In genomic region chr15:101641134-101641764, GRCh38 we compare ENCODE assay signal across 8 cellular contexts. TPM values are rescaled to one million over a fixed set of nuclear protein-coding genes. Genes with fewer than 3 reads are reported as not detected.
DNase-seq lines count a peak whose midpoint lies in the region; FAIRE-seq and TF ChIP-seq lines count a peak whose summit lies in the region.

No MANE protein-coding gene starts in this region.

- H2BK5ac ChIP-seq in neuronal stem cell (ENCODE audit: low read length): no peak overlapping the region

- TF ChIP-seq POLR2A in GM12891 (IDR thresholded peaks at IDR 0.05; ENCODE audit: low read depth, low read length): no peak

- no peak overlapping the region for H3K9ac ChIP-seq in neuronal stem cell (ENCODE audit: low read depth, low read length, poor library complexity)

- H4K8ac ChIP-seq in neuronal stem cell (ENCODE audit: low read depth, low read length): no peak overlapping the region

- intact Hi-C loops in activated T-helper 2 cell treated with anti-CD3 and anti-CD28 coated beads, Interferon-gamma antibody, Interleukin-2, Interleukin-4, amounts not matched to agents 10 μg/mL and 5 μg/mL and 100 μg/mL, durations not matched to agents 14 hours and 24 hours and 36 hours (cut with micrococcal nuclease): loop anchor here (1.0 kb wide), 1 partner anchor 10 kb away; no protein-coding TSS in a partner anchor

- no peak overlapping the region for H3K18ac ChIP-seq in neuronal stem cell (ENCODE audit: low read length)

- no peak overlapping the region for H2BK15ac ChIP-seq in neuronal stem cell (ENCODE audit: low read length)

- H3K79me1 ChIP-seq in neuronal stem cell (ENCODE audit: low read depth, low read length): no peaks in the 10 kb centered on the region

- H3K4me3 ChIP-seq in fibroblast of the aortic adventitia (ENCODE audit: low read depth, low read length) (no peak overlapping the region), neuronal stem cell (ENCODE audit: low read length in 2 of 2) (no peak overlapping the region)

- H2AK5ac ChIP-seq in neuronal stem cell (ENCODE audit: low read depth, low read length): no peak overlapping the region

- H3K27ac Mint-ChIP-seq in activated T-helper 2 cell treated with anti-CD3 and anti-CD28 coated beads, Interferon-gamma antibody, Interleukin-2, Interleukin-4, amounts not matched to agents 10 μg/mL and 5 μg/mL and 100 μg/mL, durations not matched to agents 14 hours and 24 hours and 36 hours: peak overlapping the region; percentile 63

- H3K9me3 Mint-ChIP-seq in activated T-helper 2 cell treated with anti-CD3 and anti-CD28 coated beads, Interferon-gamma antibody, Interleukin-2, Interleukin-4, amounts not matched to agents 10 μg/mL and 5 μg/mL and 100 μg/mL, durations not matched to agents 14 hours and 24 hours and 36 hours: no peaks in the 10 kb centered on the region

- H3K27me3 ChIP-seq in neuronal stem cell (ENCODE audit: control insufficient read depth in 3 of 3, insufficient read depth in 3 of 3, low read depth in 1 of 3, low read length in 3 of 3): no peaks in the 10 kb centered on the region

- peaks cover 0 to 5% of the 10 kb centered on the region in 2 donors for H3K4me1 ChIP-seq in neuronal stem cell (ENCODE audit: control insufficient read depth in 2 of 2, insufficient read depth in 1 of 2, low read depth in 1 of 2, low read length in 2 of 2)

- no peak overlapping the region for H3K23ac ChIP-seq in neuronal stem cell (ENCODE audit: low read depth, low read length, poor library complexity)

- H3K36me3 Mint-ChIP-seq in activated T-helper 2 cell treated with anti-CD3 and anti-CD28 coated beads, Interferon-gamma antibody, Interleukin-2, Interleukin-4, amounts not matched to agents 10 μg/mL and 5 μg/mL and 100 μg/mL, durations not matched to agents 14 hours and 24 hours and 36 hours (ENCODE audit: low read depth): peaks cover 57% of the 10 kb centered on the region

- FAIRE-seq in GM12891 (lab: Jason Lieb, UNC): peak; percentile 85

- H3K27me3 Mint-ChIP-seq in activated T-helper 2 cell treated with anti-CD3 and anti-CD28 coated beads, Interferon-gamma antibody, Interleukin-2, Interleukin-4, amounts not matched to agents 10 μg/mL and 5 μg/mL and 100 μg/mL, durations not matched to agents 14 hours and 24 hours and 36 hours (ENCODE audit: low read depth): no peaks in the 10 kb centered on the region

- no peak overlapping the region for H4K91ac ChIP-seq in neuronal stem cell (ENCODE audit: low read depth, low read length, poor library complexity)

- H2BK120ac ChIP-seq in neuronal stem cell (ENCODE audit: low read depth, low read length): no peak overlapping the region

- peaks cover 0 to 1% of the 10 kb centered on the region in 2 donors for H3K9me3 ChIP-seq in neuronal stem cell (replicated peaks in 1 of 2; ENCODE audit: control insufficient read depth in 2 of 2, insufficient read depth in 1 of 2, low read depth in 1 of 2, low read length in 2 of 2)

- no peak overlapping the region for H3K4ac ChIP-seq in neuronal stem cell (ENCODE audit: low read length)

- no peak overlapping the region for H3K4me2 ChIP-seq in neuronal stem cell (ENCODE audit: insufficient read depth, low read length, poor library complexity, severe bottlenecking)

- no peak overlapping the region for H2BK12ac ChIP-seq in neuronal stem cell (ENCODE audit: low read length)

- DNase-seq in GM12891 (ENCODE audit: insufficient read length, low spot score): peak; percentile 37
- peak; percentile 25 for DNase-seq in HPDE6-E6E7 (ENCODE audit: extremely low spot score)
- DNase-seq in RPMI7951 (ENCODE audit: low read depth): peak; percentile 55
- DNase-seq in activated T-helper 2 cell treated with anti-CD3 and anti-CD28 coated beads, Interferon-gamma antibody, Interleukin-2, Interleukin-4, amounts not matched to agents 10 μg/mL and 5 μg/mL and 100 μg/mL, durations not matched to agents 14 hours and 24 hours and 36 hours (ENCODE audit: low spot score): peak; percentile 65
- peak; percentile 82 for DNase-seq in fibroblast of the aortic adventitia (ENCODE audit: low read depth)
- peak; percentile 77 for DNase-seq in neuronal stem cell (ENCODE audit: low spot score)
- DNase-seq in superior temporal gyrus (ENCODE audit: extremely low spot score): peak; percentile 97

- peaks cover 16% of the 10 kb centered on the region for H3K4me1 Mint-ChIP-seq in activated T-helper 2 cell treated with anti-CD3 and anti-CD28 coated beads, Interferon-gamma antibody, Interleukin-2, Interleukin-4, amounts not matched to agents 10 μg/mL and 5 μg/mL and 100 μg/mL, durations not matched to agents 14 hours and 24 hours and 36 hours (ENCODE audit: low read depth)

- no peak overlapping the region for H3K27ac ChIP-seq in 22Rv1
- no peak overlapping the region for H3K27ac ChIP-seq in neuronal stem cell (replicated peaks; ENCODE audit: low read length)

- peaks cover 19 to 73% of the 10 kb centered on the region in 2 donors for H3K36me3 ChIP-seq in neuronal stem cell (replicated peaks in 1 of 2; ENCODE audit: control insufficient read depth in 2 of 2, insufficient read depth in 2 of 2, low read length in 2 of 2)

- no CpG with 5 or more reads among the region's 7 CpGs for WGBS in neuronal stem cell (ENCODE audit: extremely low coverage in 2 of 2, insufficient read length in 2 of 2, insufficient replicate concordance in 1 of 2), 2 donors

- no peak overlapping the region for H3K14ac ChIP-seq in neuronal stem cell (ENCODE audit: low read length)

- TF ChIP-seq CTCF in 22Rv1 (IDR thresholded peaks at IDR 0.05) (peak; percentile 94), fibroblast of the aortic adventitia (IDR thresholded peaks at IDR 0.05; ENCODE audit: insufficient read depth, low read length) (peak; percentile 92)

- no peak overlapping the region for H2AFZ ChIP-seq in neuronal stem cell (ENCODE audit: low read length)

- no peak overlapping the region for H3K4me3 Mint-ChIP-seq in activated T-helper 2 cell treated with anti-CD3 and anti-CD28 coated beads, Interferon-gamma antibody, Interleukin-2, Interleukin-4, amounts not matched to agents 10 μg/mL and 5 μg/mL and 100 μg/mL, durations not matched to agents 14 hours and 24 hours and 36 hours (ENCODE audit: low read depth)

TF ChIP-seq in GM12891, 5 proteins besides CTCF, POLR2A, EP300 and RAD21:
- no peak for TF ChIP-seq PAX5 (IDR thresholded peaks at IDR 0.05; ENCODE audit: insufficient read depth, low read length, severe bottlenecking)
- no peak for TF ChIP-seq POLR2AphosphoS5 (IDR thresholded peaks at IDR 0.05; ENCODE audit: low read depth, low read length)
TF ChIP-seq in GM12891: peak in this region for 0.

RNA-seq across cellular contexts. Expression of gene TM2D3, which starts 10.9 kb away (rescaled TPM):
- polyA plus RNA-seq in GM12891 (2012; ENCODE audit: low read depth, missing spikeins): 38.8 TPM
- total RNA-seq in RPMI7951 (2014; rRNA removed; shearing (Covaris generic)): 45.3 and 45.5 TPM in 2 replicates
- 40.4 and 42.6 TPM in 2 replicates for total RNA-seq in activated T-helper 2 cell treated with anti-CD3 and anti-CD28 coated beads, Interferon-gamma antibody, Interleukin-2, Interleukin-4, amounts not matched to agents 10 μg/mL and 5 μg/mL and 100 μg/mL, durations not matched to agents 14 hours and 24 hours and 36 hours
- total RNA-seq in fibroblast of the aortic adventitia (ENCODE audit: low replicate concordance): 37.0 and 41.8 TPM in 2 replicates
- polyA plus RNA-seq in neuronal stem cell (2013, experiment 1 of 2): 31.2 TPM
- polyA plus RNA-seq in neuronal stem cell (2013, experiment 2 of 2): 30.8 TPM

Comparison
In these comparisons a context has a peak if more than half of its experiments do, and no peak if none do; other contexts are left out.
1. DNase-seq: peak in every context shown above with its lines; median percentile 97 in superior temporal gyrus; 82 in fibroblast of the aortic adventitia; 77 in neuronal stem cell; 65 in activated T-helper 2 cell treated with anti-CD3 and anti-CD28 coated beads, Interferon-gamma antibody, Interleukin-2, Interleukin-4, amounts not matched to agents 10 μg/mL and 5 μg/mL and 100 μg/mL, durations not matched to agents 14 hours and 24 hours and 36 hours; 55 in RPMI7951; 37 in GM12891; 25 in HPDE6-E6E7.